ENCODE assay signal across 1 cellular context in genomic region chr2:44126106-44126797, GRCh38.
TF ChIP-seq lines count a peak whose summit lies in the region.

No MANE protein-coding gene starts in this region.

TF ChIP-seq in HEK293, 187 proteins besides CTCF, POLR2A, EP300 and RAD21 (continued from another document):
- TF ChIP-seq ZNF148 (tag by site-specific recombination; IDR thresholded peaks at IDR 0.05; ENCODE audit: borderline replicate concordance) (no peak), SCRT1 (tag by site-specific recombination; IDR thresholded peaks at IDR 0.05; ENCODE audit: borderline replicate concordance) (peak; percentile 32; the same call in 1 of the 2 replicates), ZNF521 (tag by site-specific recombination; IDR thresholded peaks at IDR 0.05) (no peak), ZNF501 (tag by site-specific recombination; IDR thresholded peaks at IDR 0.05) (no peak), SP2 (tag by site-specific recombination; IDR thresholded peaks at IDR 0.05) (no peak)
- TF ChIP-seq, protein P1, sequence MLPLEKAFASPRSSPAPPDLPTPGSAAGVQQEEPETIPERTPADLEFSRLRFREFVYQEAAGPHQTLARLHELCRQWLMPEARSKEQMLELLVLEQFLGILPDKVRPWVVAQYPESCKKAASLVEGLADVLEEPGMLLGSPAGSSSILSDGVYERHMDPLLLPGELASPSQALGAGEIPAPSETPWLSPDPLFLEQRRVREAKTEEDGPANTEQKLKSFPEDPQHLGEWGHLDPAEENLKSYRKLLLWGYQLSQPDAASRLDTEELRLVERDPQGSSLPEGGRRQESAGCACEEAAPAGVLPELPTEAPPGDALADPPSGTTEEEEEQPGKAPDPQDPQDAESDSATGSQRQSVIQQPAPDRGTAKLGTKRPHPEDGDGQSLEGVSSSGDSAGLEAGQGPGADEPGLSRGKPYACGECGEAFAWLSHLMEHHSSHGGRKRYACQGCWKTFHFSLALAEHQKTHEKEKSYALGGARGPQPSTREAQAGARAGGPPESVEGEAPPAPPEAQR (tag by site-specific recombination; IDR thresholded peaks at IDR 0.05), result no peak
- TF ChIP-seq, protein P2, sequence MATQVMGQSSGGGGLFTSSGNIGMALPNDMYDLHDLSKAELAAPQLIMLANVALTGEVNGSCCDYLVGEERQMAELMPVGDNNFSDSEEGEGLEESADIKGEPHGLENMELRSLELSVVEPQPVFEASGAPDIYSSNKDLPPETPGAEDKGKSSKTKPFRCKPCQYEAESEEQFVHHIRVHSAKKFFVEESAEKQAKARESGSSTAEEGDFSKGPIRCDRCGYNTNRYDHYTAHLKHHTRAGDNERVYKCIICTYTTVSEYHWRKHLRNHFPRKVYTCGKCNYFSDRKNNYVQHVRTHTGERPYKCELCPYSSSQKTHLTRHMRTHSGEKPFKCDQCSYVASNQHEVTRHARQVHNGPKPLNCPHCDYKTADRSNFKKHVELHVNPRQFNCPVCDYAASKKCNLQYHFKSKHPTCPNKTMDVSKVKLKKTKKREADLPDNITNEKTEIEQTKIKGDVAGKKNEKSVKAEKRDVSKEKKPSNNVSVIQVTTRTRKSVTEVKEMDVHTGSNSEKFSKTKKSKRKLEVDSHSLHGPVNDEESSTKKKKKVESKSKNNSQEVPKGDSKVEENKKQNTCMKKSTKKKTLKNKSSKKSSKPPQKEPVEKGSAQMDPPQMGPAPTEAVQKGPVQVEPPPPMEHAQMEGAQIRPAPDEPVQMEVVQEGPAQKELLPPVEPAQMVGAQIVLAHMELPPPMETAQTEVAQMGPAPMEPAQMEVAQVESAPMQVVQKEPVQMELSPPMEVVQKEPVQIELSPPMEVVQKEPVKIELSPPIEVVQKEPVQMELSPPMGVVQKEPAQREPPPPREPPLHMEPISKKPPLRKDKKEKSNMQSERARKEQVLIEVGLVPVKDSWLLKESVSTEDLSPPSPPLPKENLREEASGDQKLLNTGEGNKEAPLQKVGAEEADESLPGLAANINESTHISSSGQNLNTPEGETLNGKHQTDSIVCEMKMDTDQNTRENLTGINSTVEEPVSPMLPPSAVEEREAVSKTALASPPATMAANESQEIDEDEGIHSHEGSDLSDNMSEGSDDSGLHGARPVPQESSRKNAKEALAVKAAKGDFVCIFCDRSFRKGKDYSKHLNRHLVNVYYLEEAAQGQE (tag by site-specific recombination; IDR thresholded peaks at IDR 0.05), result no peak
